7 cellular contexts compared by ENCODE assay signal in genomic region chr1:154937051-154937987, GRCh38. TPM values are rescaled to one million over a fixed set of nuclear protein-coding genes. Genes with fewer than 3 reads are reported as not detected.
DNase-seq lines count a peak whose midpoint lies in the region; ATAC-seq, FAIRE-seq and TF ChIP-seq lines count a peak whose summit lies in the region.

No MANE protein-coding gene starts in this region.

- no peaks in the 10 kb centered on the region for H3K27me3 Mint-ChIP-seq in T-helper 1 cell treated with Interleukin-12 subunit alpha and Interleukin-12 subunit beta and Interleukin-4 antibody, amounts not matched to agents 30 μg/mL and 1 μg/mL, for 36 hours (ENCODE audit: low read depth)
- H3K27me3 Mint-ChIP-seq in astrocyte (ENCODE audit: low read depth, unreplicated experiment): no peaks in the 10 kb centered on the region

- no peak for FAIRE-seq in astrocyte (lab: Jason Lieb, UNC)

- peak; percentile 97 for DNase-seq in NCI-H1694 (lab: John Stamatoyannopoulos, UW)
- DNase-seq in astrocyte (ENCODE audit: low read depth): peak; percentile 94
- DNase-seq in hippocampal formation (lab: John Stamatoyannopoulos, UW): peak; percentile 91 to 95
- peak; percentile 86 for DNase-seq in retinal pigment epithelial cell (ENCODE audit: low read depth)

- peak overlapping the region; percentile 98 for H3K4me3 Mint-ChIP-seq in T-helper 1 cell treated with Interleukin-12 subunit alpha and Interleukin-12 subunit beta and Interleukin-4 antibody, amounts not matched to agents 30 μg/mL and 1 μg/mL, for 36 hours
- peak overlapping the region; percentile 98 for H3K4me3 Mint-ChIP-seq in astrocyte (ENCODE audit: unreplicated experiment)

- H3K36me3 Mint-ChIP-seq in T-helper 1 cell treated with Interleukin-12 subunit alpha and Interleukin-12 subunit beta and Interleukin-4 antibody, amounts not matched to agents 30 μg/mL and 1 μg/mL, for 36 hours (ENCODE audit: low read depth): peaks cover 8% of the 10 kb centered on the region
- peaks cover 2% of the 10 kb centered on the region for H3K36me3 Mint-ChIP-seq in astrocyte (ENCODE audit: low read depth, unreplicated experiment)

- H3K27me3 ChIP-seq in astrocyte (ENCODE audit: insufficient read depth, low read length): no peaks in the 10 kb centered on the region

- peak overlapping the region; percentile 96 for H3K27ac Mint-ChIP-seq in T-helper 1 cell treated with Interleukin-12 subunit alpha and Interleukin-12 subunit beta and Interleukin-4 antibody, amounts not matched to agents 30 μg/mL and 1 μg/mL, for 36 hours
- H3K27ac Mint-ChIP-seq in astrocyte (ENCODE audit: unreplicated experiment): peak overlapping the region; percentile 99

- H4K20me1 ChIP-seq in astrocyte (ENCODE audit: insufficient read depth, low read length): no peaks in the 10 kb centered on the region

- H3K4me2 ChIP-seq in astrocyte (ENCODE audit: low read length): peak overlapping the region; percentile 89

- H3K9me3 Mint-ChIP-seq in T-helper 1 cell treated with Interleukin-12 subunit alpha and Interleukin-12 subunit beta and Interleukin-4 antibody, amounts not matched to agents 30 μg/mL and 1 μg/mL, for 36 hours: no peaks in the 10 kb centered on the region
- H3K9me3 Mint-ChIP-seq in astrocyte (ENCODE audit: unreplicated experiment): no peaks in the 10 kb centered on the region

- H3K4me1 Mint-ChIP-seq in T-helper 1 cell treated with Interleukin-12 subunit alpha and Interleukin-12 subunit beta and Interleukin-4 antibody, amounts not matched to agents 30 μg/mL and 1 μg/mL, for 36 hours (ENCODE audit: low read depth): peaks cover 51% of the 10 kb centered on the region
- peaks cover 26% of the 10 kb centered on the region for H3K4me1 Mint-ChIP-seq in astrocyte (ENCODE audit: low read depth, unreplicated experiment)

- H3K4me3 ChIP-seq in astrocyte (ENCODE audit: insufficient read depth, low read depth, low read length) (peak overlapping the region; percentile 77), retinal pigment epithelial cell (ENCODE audit: low read length) (peak overlapping the region; percentile 64)

- H3K4me1 ChIP-seq in astrocyte (ENCODE audit: insufficient read depth, low read length): peaks cover 18% of the 10 kb centered on the region

- H3K9ac ChIP-seq in astrocyte (ENCODE audit: low read length): peak overlapping the region; percentile 97

- H3K36me3 ChIP-seq in astrocyte (ENCODE audit: insufficient read depth, low read length): no peaks in the 10 kb centered on the region

- TF ChIP-seq CTCF in astrocyte (IDR thresholded peaks at IDR 0.05; ENCODE audit: insufficient read depth, low read depth, low read length) (peak; percentile 32), retinal pigment epithelial cell (conservative IDR thresholded peaks at IDR 0.05; ENCODE audit: low read depth, low read length) (peak; percentile 12)

- peaks cover 4% of the 10 kb centered on the region for H3K79me2 ChIP-seq in astrocyte (ENCODE audit: insufficient read depth, low read length)

- H3K9me3 ChIP-seq in astrocyte (ENCODE audit: insufficient read depth, low read depth, low read length): no peaks in the 10 kb centered on the region

- peak overlapping the region; percentile 99 for H2AFZ ChIP-seq in astrocyte (ENCODE audit: low read depth, low read length)

- ATAC-seq in GM18502 (IDR thresholded peaks at IDR 0.05; ENCODE audit: poor library complexity, unreplicated experiment) (peak; percentile 62), HG02885 (IDR thresholded peaks at IDR 0.05; ENCODE audit: poor library complexity, unreplicated experiment) (peak; percentile 67)

- H3K27ac ChIP-seq in astrocyte (ENCODE audit: low read depth, low read length): peak overlapping the region; percentile 100

RNA-seq across cellular contexts. Expression of gene PMVK, which starts 0.8 kb away (rescaled TPM):
- total RNA-seq in astrocyte: 15.5 and 15.6 TPM in 2 replicates

RNA-seq across cellular contexts. Expression of gene PBXIP1, which starts 18.6 kb away (rescaled TPM):
- 89.2 and 96.4 TPM in 2 replicates for total RNA-seq in astrocyte

RNA-seq across cellular contexts. Expression of gene PYGO2, which starts 24.3 kb away (rescaled TPM):
- 20.0 and 21.8 TPM in 2 replicates for total RNA-seq in astrocyte

RNA-seq across cellular contexts. Expression of gene SHC1, which starts 33.2 kb away (rescaled TPM):
- total RNA-seq in astrocyte: 391 and 397 TPM in 2 replicates

RNA-seq across cellular contexts. Expression of gene CKS1B, which starts 37.2 kb away (rescaled TPM):
- 36.5 and 37.9 TPM in 2 replicates for total RNA-seq in astrocyte

Comparison
In these comparisons a context has a peak if more than half of its experiments do, and no peak if none do; other contexts are left out.
1. Peak in every context shown above with its lines: DNase-seq, ATAC-seq, H3K4me3 ChIP-seq and H3K27ac ChIP-seq.